21 cellular contexts compared by ENCODE assay signal in the genomic region with DNA sequence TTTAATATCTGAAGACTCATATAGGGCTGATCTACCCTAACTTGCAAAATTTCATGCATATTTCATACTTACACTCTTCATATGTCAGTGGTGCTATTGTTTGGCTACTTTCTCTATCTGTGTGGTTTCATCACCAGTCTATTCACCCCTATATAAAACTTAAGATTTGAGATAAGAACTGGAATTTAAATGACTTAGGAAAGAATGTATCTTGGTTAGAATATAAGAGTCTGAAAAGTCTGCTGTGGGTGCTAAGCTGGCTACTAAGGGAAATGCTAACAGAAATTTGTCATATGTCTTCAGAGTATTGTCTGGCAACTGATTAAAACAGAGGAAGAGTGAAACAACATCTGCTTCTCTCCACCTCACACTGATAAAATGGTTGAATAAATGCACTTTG.
"Had no signal": no experiment of that assay in that cellular context is flagged by ENCODE, and none has a peak within 500 bp of the region (broad histone marks: within the 10 kb centered on the region; RNA-seq: fewer than 3 reads in every experiment).

No MANE protein-coding gene starts in this region.

- H3K27ac Mint-ChIP-seq: naive thymus-derived CD8-positive, alpha-beta T cell; stimulated activated memory B cell treated with anti-CD40 and anti-IgM and Interleukin-4, amounts not matched to agents 10 μg/mL and 1 μg/mL and 100 μg/mL, for 72 hours; stimulated activated naive CD8-positive, alpha-beta T cell treated with anti-CD3 and anti-CD28 coated beads, Interleukin-15, Interleukin-2, amounts not matched to agents 100 ng/mL and 50 ng/mL, for 24 hours had no signal

- H3K9me3 Mint-ChIP-seq: naive thymus-derived CD8-positive, alpha-beta T cell; stimulated activated memory B cell treated with anti-CD40 and anti-IgM and Interleukin-4, amounts not matched to agents 10 μg/mL and 1 μg/mL and 100 μg/mL, for 72 hours; stimulated activated naive CD8-positive, alpha-beta T cell treated with anti-CD3 and anti-CD28 coated beads, Interleukin-15, Interleukin-2, amounts not matched to agents 100 ng/mL and 50 ng/mL, for 24 hours had no signal

- DNase-seq: dermis blood vessel endothelial cell; erythroblast; heart left ventricle; hippocampal formation; kidney glomerular epithelial cell; mucosa of descending colon; naive thymus-derived CD8-positive, alpha-beta T cell; psoas muscle; retina; right lobe of liver; spleen; stimulated activated CD4-positive, alpha-beta T cell treated with anti-CD3 and anti-CD28 coated beads, Interleukin-15, amount 100 ng/mL, for 24 hours; stimulated activated CD4-positive, alpha-beta T cell treated with anti-CD3 and anti-CD28 coated beads, Interleukin-1b, Interleukin-23, amount 100 ng/mL, for 48 hours; stimulated activated CD4-positive, alpha-beta T cell treated with anti-CD3 and anti-CD28 coated beads, Interleukin-4, amount 100 ng/mL, for 24 hours; tibial artery had no signal

- H3K4me1 ChIP-seq: heart left ventricle, psoas muscle, right lobe of liver, spleen had no signal

- H3K36me3 ChIP-seq: heart left ventricle, neutrophil, right lobe of liver, spleen, tibial artery had no signal

- ATAC-seq: heart left ventricle; mucosa of descending colon; naive thymus-derived CD8-positive, alpha-beta T cell; psoas muscle; right lobe of liver; stimulated activated memory B cell treated with anti-CD40 and anti-IgM and Interleukin-4, amounts not matched to agents 10 μg/mL and 1 μg/mL and 100 μg/mL, for 72 hours had no signal

- H3K4me3 ChIP-seq: heart left ventricle, mucosa of descending colon, psoas muscle, right lobe of liver, spleen, tibial artery had no signal

- FAIRE-seq: colon, endothelial cell of umbilical vein, frontal cortex had no signal

- H3K36me3 Mint-ChIP-seq: naive thymus-derived CD8-positive, alpha-beta T cell; stimulated activated memory B cell treated with anti-CD40 and anti-IgM and Interleukin-4, amounts not matched to agents 10 μg/mL and 1 μg/mL and 100 μg/mL, for 72 hours had no signal

- H3K4me1 Mint-ChIP-seq: naive thymus-derived CD8-positive, alpha-beta T cell; stimulated activated memory B cell treated with anti-CD40 and anti-IgM and Interleukin-4, amounts not matched to agents 10 μg/mL and 1 μg/mL and 100 μg/mL, for 72 hours had no signal

- H3K27me3 Mint-ChIP-seq: naive thymus-derived CD8-positive, alpha-beta T cell; stimulated activated memory B cell treated with anti-CD40 and anti-IgM and Interleukin-4, amounts not matched to agents 10 μg/mL and 1 μg/mL and 100 μg/mL, for 72 hours; stimulated activated naive CD8-positive, alpha-beta T cell treated with anti-CD3 and anti-CD28 coated beads, Interleukin-15, Interleukin-2, amounts not matched to agents 100 ng/mL and 50 ng/mL, for 24 hours had no signal

- H3K27ac ChIP-seq: heart left ventricle, neutrophil, psoas muscle, right lobe of liver, spleen, tibial artery had no signal

- H3K9me3 ChIP-seq: heart left ventricle, mucosa of descending colon, neutrophil, psoas muscle, right lobe of liver, spleen, tibial artery had no signal

- H3K27me3 ChIP-seq: heart left ventricle, neutrophil, right lobe of liver, spleen, tibial artery had no signal

- H3K4me3 Mint-ChIP-seq: naive thymus-derived CD8-positive, alpha-beta T cell; stimulated activated memory B cell treated with anti-CD40 and anti-IgM and Interleukin-4, amounts not matched to agents 10 μg/mL and 1 μg/mL and 100 μg/mL, for 72 hours; stimulated activated naive CD8-positive, alpha-beta T cell treated with anti-CD3 and anti-CD28 coated beads, Interleukin-15, Interleukin-2, amounts not matched to agents 100 ng/mL and 50 ng/mL, for 24 hours had no signal
